In the genomic region with DNA sequence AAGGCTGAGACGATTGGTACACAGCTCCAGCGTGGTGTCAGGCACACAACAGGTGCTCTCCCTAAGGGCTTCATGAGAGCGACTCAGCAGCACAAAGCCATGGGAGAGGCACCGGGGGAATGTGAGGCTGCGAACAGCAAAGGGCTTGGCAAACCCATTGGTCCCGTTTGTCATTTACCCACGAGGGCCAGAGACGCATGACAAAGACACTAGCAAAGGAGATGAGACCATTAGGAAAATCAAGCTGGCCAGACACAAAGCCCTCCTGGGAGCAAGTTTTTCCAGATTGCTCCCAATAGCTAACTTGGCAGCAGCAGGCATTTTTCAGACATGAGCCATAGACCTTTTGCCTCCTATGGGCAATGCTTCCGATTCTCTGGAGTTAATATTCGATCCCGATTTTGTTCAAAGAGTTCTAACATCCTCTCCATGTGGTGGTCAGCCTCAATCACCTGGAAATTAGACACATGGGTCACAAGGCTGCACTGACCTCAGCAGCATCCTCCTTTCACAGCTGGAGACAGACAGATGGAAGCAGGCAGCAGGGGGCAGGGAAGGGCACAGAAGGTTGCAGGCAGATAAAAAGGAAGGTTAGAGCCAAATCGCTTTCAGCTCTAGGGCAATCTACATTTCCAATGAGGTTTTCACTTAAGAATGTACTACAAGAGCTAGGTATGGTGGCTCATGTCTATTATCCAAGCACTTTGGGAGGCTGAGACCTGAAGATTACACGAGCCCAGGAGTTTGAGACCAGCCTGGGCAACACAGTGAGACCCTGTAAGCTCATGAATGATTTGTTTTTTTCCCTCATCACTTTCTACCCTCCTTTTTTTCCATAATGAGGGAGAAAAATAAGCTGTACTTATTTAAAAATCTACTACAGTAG, we compare ENCODE assay signal across 9 cellular contexts. TPM values are rescaled to one million over a fixed set of nuclear protein-coding genes. Genes with fewer than 3 reads are reported as not detected.
A peak's percentile ranks its signal among the peaks of the same experiment; 100 is the strongest.
DNase-seq lines count a peak whose midpoint lies in the region; ATAC-seq and TF ChIP-seq lines count a peak whose summit lies in the region.
"Had no signal": no experiment of that assay in that cellular context is flagged by ENCODE, and none has a peak within 500 bp of the region (broad histone marks: within the 10 kb centered on the region; RNA-seq: fewer than 3 reads in every experiment).

No MANE protein-coding gene starts in this region.

- DNase-seq in NCI-H226 (peak; percentile 89), ureter (ENCODE audit: low spot score) (no peak), globus pallidus (ENCODE audit: low spot score) (no peak)
- no peak for DNase-seq in activated CD8-positive, alpha-beta memory T cell treated with anti-CD3 and anti-CD28 coated beads, Interleukin-2, amount 50 U/mL, for 48 hours

- no peak for TF ChIP-seq CTCF in C4-2B (conservative IDR thresholded peaks at IDR 0.05)

- WGBS in ectodermal cell, 2 experiments = 24 to 27% methylated on average over 13 of the region's 13 CpGs

- no peaks in the 10 kb centered on the region for H3K36me3 ChIP-seq in ectodermal cell (ENCODE audit: control insufficient read depth, insufficient read depth, low read length)
- peaks cover 10 to 13% of the 10 kb centered on the region in 2 donors for H3K36me3 ChIP-seq in mucosa of rectum (ENCODE audit: control insufficient read depth in 2 of 2, insufficient read depth in 2 of 2, low read length in 2 of 2)

- no peak overlapping the region for H3K9ac ChIP-seq in mucosa of rectum (ENCODE audit: low read depth in 1 of 2, low read length in 2 of 2)

- no peak for ATAC-seq in HG02610 (IDR thresholded peaks at IDR 0.05; ENCODE audit: unreplicated experiment)
- ATAC-seq: GM12878 had no signal

- H3K27ac ChIP-seq in C4-2B = peak overlapping the region; percentile 78
- peak overlapping the region; percentile 13 for H3K27ac ChIP-seq in ectodermal cell (ENCODE audit: insufficient read depth, low read depth, low read length, poor library complexity, severe bottlenecking)
- H3K27ac ChIP-seq in mucosa of rectum (ENCODE audit: low read depth in 2 of 2, low read length in 2 of 2) = peak overlapping the region; percentile 3 to 46

- H3K27me3 ChIP-seq in ectodermal cell (ENCODE audit: control insufficient read depth, insufficient read depth, low read length, poor library complexity, severe bottlenecking) (no peaks in the 10 kb centered on the region), mucosa of rectum (ENCODE audit: control insufficient read depth in 2 of 2, insufficient read depth in 2 of 2, low read length in 2 of 2) (no peaks in the 10 kb centered on the region)

- no peaks in the 10 kb centered on the region for H3K9me3 ChIP-seq in ectodermal cell (ENCODE audit: control insufficient read depth, low read length)
- H3K9me3 ChIP-seq in mucosa of rectum (ENCODE audit: control insufficient read depth in 2 of 2, low read length in 2 of 2) = no peaks in the 10 kb centered on the region

- peaks cover 26% of the 10 kb centered on the region for H3K4me1 ChIP-seq in ectodermal cell (ENCODE audit: control insufficient read depth, insufficient read depth, low read length)
- peaks cover 16 to 27% of the 10 kb centered on the region in 2 donors for H3K4me1 ChIP-seq in mucosa of rectum (ENCODE audit: control insufficient read depth in 2 of 2, insufficient read depth in 2 of 2, low read length in 2 of 2)

- H3K4me3 ChIP-seq in ectodermal cell (ENCODE audit: insufficient read depth, low read depth, low read length) (no peak overlapping the region), mucosa of rectum (ENCODE audit: low read length in 2 of 2) (no peak overlapping the region)
- H3K4me3 ChIP-seq: GM12878 had no signal

RNA-seq across cellular contexts. Expression of a gene that starts 38.1 kb away (rescaled TPM):
- polyA plus RNA-seq in ectodermal cell (2013, experiment 1 of 4) = 9.5 TPM
- 9.8 TPM for polyA plus RNA-seq in ectodermal cell (2013, experiment 2 of 4)
- 9.2 TPM for polyA plus RNA-seq in ectodermal cell (2013, experiment 3 of 4)
- polyA plus RNA-seq in ectodermal cell (2013, experiment 4 of 4) = 8.8 TPM
- 37.9 TPM for total RNA-seq in ureter

RNA-seq across cellular contexts. Expression of a gene that starts 40.5 kb away (rescaled TPM):
- polyA plus RNA-seq in ectodermal cell (2013, experiment 1 of 4) = 24.6 TPM
- 22.4 TPM for polyA plus RNA-seq in ectodermal cell (2013, experiment 2 of 4)
- polyA plus RNA-seq in ectodermal cell (2013, experiment 3 of 4) = 27.9 TPM
- polyA plus RNA-seq in ectodermal cell (2013, experiment 4 of 4) = 36.0 TPM
- total RNA-seq in ureter = 34.0 TPM

RNA-seq across cellular contexts. Expression of a gene that starts 54.4 kb away (rescaled TPM):
- 4.2 TPM for polyA plus RNA-seq in ectodermal cell (2013, experiment 1 of 4)
- 3.5 TPM for polyA plus RNA-seq in ectodermal cell (2013, experiment 2 of 4)
- polyA plus RNA-seq in ectodermal cell (2013, experiment 3 of 4) = 6.1 TPM
- 5.7 TPM for polyA plus RNA-seq in ectodermal cell (2013, experiment 4 of 4)
- 4.3 TPM for total RNA-seq in ureter

Comparison
In these comparisons a context has a peak if more than half of its experiments do, and no peak if none do; other contexts are left out.
1. H3K27ac ChIP-seq: peak in every context shown above with its lines; median percentile 78 in C4-2B; 24 in mucosa of rectum; 13 in ectodermal cell.